In the genomic region with DNA sequence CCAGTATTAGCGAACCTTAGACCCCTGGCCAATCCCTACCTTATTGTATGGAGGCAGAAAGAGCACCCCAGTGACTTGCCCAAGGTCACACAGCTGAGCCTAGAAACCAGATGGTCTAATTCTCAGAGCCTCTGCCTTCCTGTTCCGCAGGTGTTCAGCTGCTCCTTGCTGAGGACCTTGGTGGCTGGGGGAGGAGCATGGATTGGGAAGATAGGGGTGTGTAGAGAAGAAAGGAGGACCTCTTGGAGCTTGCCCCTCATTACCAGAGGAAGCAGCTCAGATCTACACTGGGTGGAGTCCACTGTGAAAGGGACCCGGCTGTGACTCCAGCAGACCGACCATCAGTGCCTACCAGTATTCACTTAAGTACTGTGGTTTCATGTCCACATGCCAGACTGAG, we compare ENCODE assay signal across 13 cellular contexts. TPM values are rescaled to one million over a fixed set of nuclear protein-coding genes. Genes with fewer than 3 reads are reported as not detected.
DNase-seq lines count a peak whose midpoint lies in the region; ATAC-seq and TF ChIP-seq lines count a peak whose summit lies in the region.
"Had no signal": no experiment of that assay in that cellular context is flagged by ENCODE, and none has a peak within 500 bp of the region (broad histone marks: within the 10 kb centered on the region; RNA-seq: fewer than 3 reads in every experiment).

No MANE protein-coding gene starts in this region.

- H4K8ac ChIP-seq in mesendoderm (ENCODE audit: low read depth, low read length), result no peak overlapping the region

- H3K36me3 ChIP-seq in mesendoderm (ENCODE audit: control insufficient read depth, insufficient read depth, low read length) (no peaks in the 10 kb centered on the region), uterus (no peaks in the 10 kb centered on the region)

- no CpG with 5 or more reads among the region's 4 CpGs for WGBS in mesendoderm (ENCODE audit: extremely low coverage, insufficient coverage, low lambda C conversion rate)

- H3K27me3 Mint-ChIP-seq in stimulated activated naive CD8-positive, alpha-beta T cell treated with anti-CD3 and anti-CD28 coated beads, Interleukin-15, Interleukin-2, amounts not matched to agents 100 ng/mL and 50 ng/mL, for 24 hours, result no peaks in the 10 kb centered on the region
- H3K27me3 Mint-ChIP-seq in stimulated activated naive CD8-positive, alpha-beta T cell treated with anti-CD3 and anti-CD28 coated beads, Interleukin-15, amount 100 ng/mL, for 72 hours, result peaks cover 17% of the 10 kb centered on the region
- peaks cover 3% of the 10 kb centered on the region for H3K27me3 Mint-ChIP-seq in activated CD8-positive, alpha-beta T cell treated with anti-CD3 and anti-CD28 coated beads for 36 hours

- no peak overlapping the region for H2BK5ac ChIP-seq in mesendoderm (ENCODE audit: low read length)

- peak overlapping the region; percentile 81 for H3K56ac ChIP-seq in mesendoderm (ENCODE audit: low read length)

- intact Hi-C loops in activated CD8-positive, alpha-beta T cell treated with anti-CD3 and anti-CD28 coated beads for 36 hours (cut with micrococcal nuclease), result no loop called here
- intact Hi-C loops in uterus (cut with DNase I; ENCODE audit: low total_unique reads), result no loop called here

- no peak overlapping the region for H3K27ac Mint-ChIP-seq in stimulated activated naive CD8-positive, alpha-beta T cell treated with anti-CD3 and anti-CD28 coated beads, Interleukin-15, Interleukin-2, amounts not matched to agents 100 ng/mL and 50 ng/mL, for 24 hours
- peak overlapping the region in 1 of 2 donors; percentile 85 for H3K27ac Mint-ChIP-seq in stimulated activated naive CD8-positive, alpha-beta T cell treated with anti-CD3 and anti-CD28 coated beads, Interleukin-15, amount 100 ng/mL, for 72 hours
- peak overlapping the region; percentile 87 for H3K27ac Mint-ChIP-seq in activated CD8-positive, alpha-beta T cell treated with anti-CD3 and anti-CD28 coated beads for 36 hours

- no peak overlapping the region for H3K4ac ChIP-seq in mesendoderm (ENCODE audit: low read depth, low read length)

- no peak for ATAC-seq in stimulated activated naive CD8-positive, alpha-beta T cell treated with anti-CD3 and anti-CD28 coated beads, Interleukin-15, amount 100 ng/mL, for 72 hours
- ATAC-seq in activated CD8-positive, alpha-beta T cell treated with anti-CD3 and anti-CD28 coated beads for 36 hours, result peak; percentile 5
- ATAC-seq in HG02763 (IDR thresholded peaks at IDR 0.05; ENCODE audit: unreplicated experiment), result no peak
- ATAC-seq in GM21737 (IDR thresholded peaks at IDR 0.05; ENCODE audit: unreplicated experiment), result no peak
- ATAC-seq: Panc1 had no signal

- H3K4me3 Mint-ChIP-seq in stimulated activated naive CD8-positive, alpha-beta T cell treated with anti-CD3 and anti-CD28 coated beads, Interleukin-15, Interleukin-2, amounts not matched to agents 100 ng/mL and 50 ng/mL, for 24 hours, result peak overlapping the region; percentile 86
- peak overlapping the region in 1 of 2 donors; percentile 96 for H3K4me3 Mint-ChIP-seq in stimulated activated naive CD8-positive, alpha-beta T cell treated with anti-CD3 and anti-CD28 coated beads, Interleukin-15, amount 100 ng/mL, for 72 hours
- peak overlapping the region; percentile 79 for H3K4me3 Mint-ChIP-seq in activated CD8-positive, alpha-beta T cell treated with anti-CD3 and anti-CD28 coated beads for 36 hours

- no peaks in the 10 kb centered on the region for H3K9me3 Mint-ChIP-seq in stimulated activated naive CD8-positive, alpha-beta T cell treated with anti-CD3 and anti-CD28 coated beads, Interleukin-15, Interleukin-2, amounts not matched to agents 100 ng/mL and 50 ng/mL, for 24 hours
- no peaks in the 10 kb centered on the region for H3K9me3 Mint-ChIP-seq in stimulated activated naive CD8-positive, alpha-beta T cell treated with anti-CD3 and anti-CD28 coated beads, Interleukin-15, amount 100 ng/mL, for 72 hours
- H3K9me3 Mint-ChIP-seq in activated CD8-positive, alpha-beta T cell treated with anti-CD3 and anti-CD28 coated beads for 36 hours, result no peaks in the 10 kb centered on the region
- H3K9me3 Mint-ChIP-seq: dendritic cell treated with granulocyte-macrophage colony-stimulating factor and Interleukin-4, amounts not matched to agents 40 ng/mL and 50 ng/mL, for 4 days had no signal

- H4K5ac ChIP-seq in mesendoderm (ENCODE audit: low read length), result no peak overlapping the region

- H3K4me1 Mint-ChIP-seq in stimulated activated naive CD8-positive, alpha-beta T cell treated with anti-CD3 and anti-CD28 coated beads, Interleukin-15, Interleukin-2, amounts not matched to agents 100 ng/mL and 50 ng/mL, for 24 hours (ENCODE audit: low read depth), result peaks cover 31% of the 10 kb centered on the region
- peaks cover 27% of the 10 kb centered on the region for H3K4me1 Mint-ChIP-seq in stimulated activated naive CD8-positive, alpha-beta T cell treated with anti-CD3 and anti-CD28 coated beads, Interleukin-15, amount 100 ng/mL, for 72 hours
- peaks cover 22% of the 10 kb centered on the region for H3K4me1 Mint-ChIP-seq in activated CD8-positive, alpha-beta T cell treated with anti-CD3 and anti-CD28 coated beads for 36 hours (ENCODE audit: low read depth)

- no peak overlapping the region for H3K4me2 ChIP-seq in mesendoderm (ENCODE audit: low read length)

- H3K23ac ChIP-seq in mesendoderm (ENCODE audit: low read length), result no peak overlapping the region

- H3K36me3 Mint-ChIP-seq in stimulated activated naive CD8-positive, alpha-beta T cell treated with anti-CD3 and anti-CD28 coated beads, Interleukin-15, Interleukin-2, amounts not matched to agents 100 ng/mL and 50 ng/mL, for 24 hours (ENCODE audit: low read depth), result peaks cover 12% of the 10 kb centered on the region
- H3K36me3 Mint-ChIP-seq in activated CD8-positive, alpha-beta T cell treated with anti-CD3 and anti-CD28 coated beads for 36 hours (ENCODE audit: low read depth), result peaks cover 8% of the 10 kb centered on the region

- no peaks in the 10 kb centered on the region for H3K79me2 ChIP-seq in mesendoderm (ENCODE audit: control insufficient read depth, insufficient read depth, low read length)

- H3K4me3 ChIP-seq in mesendoderm (ENCODE audit: low read length) (no peak overlapping the region), uterus (no peak overlapping the region)

- peaks cover 4% of the 10 kb centered on the region for H3K79me1 ChIP-seq in mesendoderm (ENCODE audit: low read length)

- DNase-seq in stimulated activated naive CD8-positive, alpha-beta T cell treated with anti-CD3 and anti-CD28 coated beads, Interleukin-15, amount 100 ng/mL, for 72 hours, result no peak
- DNase-seq in activated CD8-positive, alpha-beta T cell treated with anti-CD3 and anti-CD28 coated beads for 36 hours, result no peak
- DNase-seq in mesendoderm (no peak), uterus (no peak), UCSD-AML1 (lab: John Stamatoyannopoulos, UW; ENCODE audit: unreplicated experiment) (no peak)
- DNase-seq: BE2C, NCI-H2081 had no signal

- H3K27ac ChIP-seq in mesendoderm (ENCODE audit: low read depth, low read length) (no peak overlapping the region), uterus (peak overlapping the region; percentile 33 to 76)
- H3K27ac ChIP-seq: VCaP had no signal

- CTCF ChIA-PET in activated CD8-positive, alpha-beta T cell treated with anti-CD3 and anti-CD28 coated beads for 36 hours (lab: Charles Lee), result interaction anchor here (1.1 kb wide), 1 partner anchor 137 kb away, joined by 4 read pairs; no protein-coding TSS in a partner anchor

- H2AK5ac ChIP-seq in mesendoderm (ENCODE audit: low read length), result no peak overlapping the region

- POLR2A ChIA-PET in activated CD8-positive, alpha-beta T cell treated with anti-CD3 and anti-CD28 coated beads for 36 hours (lab: Charles Lee), result interaction anchor here (0.8 to 1.3 kb wide), 4 partner anchors 9 to 144 kb away, joined by 3 to 4 read pairs (median 3); no protein-coding TSS in a partner anchor

- no peak overlapping the region for H2BK120ac ChIP-seq in mesendoderm (ENCODE audit: low read depth, low read length)

- H3K4me1 ChIP-seq in mesendoderm (ENCODE audit: control insufficient read depth, low read depth, low read length), result peaks cover 13% of the 10 kb centered on the region
- H3K4me1 ChIP-seq in uterus, result peaks cover 0 to 5% of the 10 kb centered on the region in 2 donors

- H3K9ac ChIP-seq in mesendoderm (ENCODE audit: low read length), result no peak overlapping the region

- no peak overlapping the region for H2BK15ac ChIP-seq in mesendoderm (replicated peaks; ENCODE audit: low read depth)

- H3K18ac ChIP-seq in mesendoderm (ENCODE audit: low read length), result no peak overlapping the region

- no peaks in the 10 kb centered on the region for H3K9me3 ChIP-seq in uterus
- H3K9me3 ChIP-seq: BE2C had no signal

- no peak for TF ChIP-seq POLR2A in uterus (IDR thresholded peaks at IDR 0.05)

- no peak for TF ChIP-seq CTCF in activated CD8-positive, alpha-beta T cell treated with anti-CD3 and anti-CD28 coated beads for 36 hours (IDR thresholded peaks at IDR 0.05)
- TF ChIP-seq CTCF in uterus (IDR thresholded peaks at IDR 0.05), result no peak

- H3K27me3 ChIP-seq in mesendoderm (ENCODE audit: insufficient read depth, low read length, poor library complexity), result no peaks in the 10 kb centered on the region
- no peaks in the 10 kb centered on the region for H3K27me3 ChIP-seq in uterus
- H3K27me3 ChIP-seq: BE2C had no signal

RNA-seq across cellular contexts. Expression of a gene that starts 15.2 kb away (rescaled TPM):
- total RNA-seq in activated CD8-positive, alpha-beta T cell treated with anti-CD3 and anti-CD28 coated beads for 36 hours, result 10 to 100 TPM; 11.0 to 11.8 TPM
- 9.2 TPM for polyA plus RNA-seq in mesendoderm (2013, experiment 1 of 2)
- 8.4 TPM for polyA plus RNA-seq in mesendoderm (2013, experiment 2 of 2)
- total RNA-seq in uterus, result 10 to 100 TPM in 2 of 4 donors, 1 to 10 TPM in 2; 3.8 to 50.1 (median 9.4) TPM
